In genomic region chr14:74649167-74649566, GRCh38 we compare ENCODE assay signal across 20 cellular contexts. TPM values are rescaled to one million over a fixed set of nuclear protein-coding genes. Genes with fewer than 3 reads are reported as not detected.
DNase-seq lines count a peak whose midpoint lies in the region; ATAC-seq and TF ChIP-seq lines count a peak whose summit lies in the region.
"Had no signal": no experiment of that assay in that cellular context is flagged by ENCODE, and none has a peak within 500 bp of the region (broad histone marks: within the 10 kb centered on the region; RNA-seq: fewer than 3 reads in every experiment).

No MANE protein-coding gene starts in this region.

- H3K36me3 ChIP-seq in RWPE2 (ENCODE audit: low read depth) (no peaks in the 10 kb centered on the region; the same call in 1 of the 2 replicates), MG63 (no peaks in the 10 kb centered on the region; the same call in 1 of the 2 replicates)
- H3K36me3 ChIP-seq: colonic mucosa, ovary had no signal

- H3K4me3 ChIP-seq in RWPE2 (ENCODE audit: severe bottlenecking): no peak overlapping the region
- H3K4me3 ChIP-seq in epithelial cell of esophagus (ENCODE audit: low read length): no peak overlapping the region
- H3K4me3 ChIP-seq in MG63: no peak overlapping the region
- H3K4me3 ChIP-seq: body of pancreas, colonic mucosa, lung, ovary had no signal

- no peaks in the 10 kb centered on the region for H3K27me3 ChIP-seq in RWPE2 (ENCODE audit: insufficient read depth, poor library complexity, severe bottlenecking)
- H3K27me3 ChIP-seq in MG63: no peaks in the 10 kb centered on the region
- H3K27me3 ChIP-seq: body of pancreas, colonic mucosa, ovary had no signal

- H3K4me1 Mint-ChIP-seq in neural crest cell: no peaks in the 10 kb centered on the region

- TF ChIP-seq CTCF in RWPE2 (IDR thresholded peaks at IDR 0.05; ENCODE audit: poor library complexity, severe bottlenecking) (no peak), epithelial cell of esophagus (IDR thresholded peaks at IDR 0.05; ENCODE audit: insufficient read depth, low read depth, low read length, missing control alignments) (no peak), neural crest cell (conservative IDR thresholded peaks at IDR 0.05) (no peak)

- H3K27ac ChIP-seq in RWPE2 (ENCODE audit: poor library complexity, severe bottlenecking): peak overlapping the region; percentile 49
- H3K27ac ChIP-seq: body of pancreas, C4-2B, colonic mucosa had no signal

- intact Hi-C loops in Right ventricle myocardium inferior (cut with DNase I): no loop called here

- H3K9me3 ChIP-seq in RWPE2 (ENCODE audit: severe bottlenecking) (no peaks in the 10 kb centered on the region), MG63 (no peaks in the 10 kb centered on the region)
- H3K9me3 ChIP-seq: body of pancreas, colonic mucosa, ovary had no signal

- ATAC-seq in RWPE2 (ENCODE audit: low read depth): peak; percentile 2; the same call in 2 of the 3 replicates
- no peak for ATAC-seq in Right ventricle myocardium inferior
- ATAC-seq in HG03442 (IDR thresholded peaks at IDR 0.05; ENCODE audit: unreplicated experiment): no peak
- ATAC-seq: body of pancreas had no signal

- DNase-seq in ELF-1 (ENCODE audit: low read depth, low spot score) (peak; percentile 79), RWPE2 (ENCODE audit: low spot score) (no peak), epithelial cell of esophagus (ENCODE audit: low read depth) (peak; percentile 36), neural crest cell (ENCODE audit: low read depth, low spot score) (no peak), Right ventricle myocardium inferior (ENCODE audit: missing footprints) (no peak), MG63 (no peak), NCI-H446 treated with DMSO at 0.1 percent for 48 hours (lab: John Stamatoyannopoulos, UW) (no peak)
- DNase-seq: ACHN; activated CD4-positive, alpha-beta T cell treated with anti-CD3 and anti-CD28 coated beads for 1 hour; activated naive CD8-positive, alpha-beta T cell treated with anti-CD3 and anti-CD28 coated beads for 36 hours; body of pancreas; colonic mucosa; hypothalamus; NCI-H1105; NCI-H2081; ovary; right cardiac atrium had no signal

- H3K4me3 Mint-ChIP-seq in neural crest cell: no peak overlapping the region
- H3K4me3 Mint-ChIP-seq: activated naive CD8-positive, alpha-beta T cell treated with anti-CD3 and anti-CD28 coated beads for 36 hours had no signal

- H3K9me3 Mint-ChIP-seq in neural crest cell: no peaks in the 10 kb centered on the region
- H3K9me3 Mint-ChIP-seq: activated naive CD8-positive, alpha-beta T cell treated with anti-CD3 and anti-CD28 coated beads for 36 hours had no signal

- H3K27me3 Mint-ChIP-seq in neural crest cell (ENCODE audit: low read depth): no peaks in the 10 kb centered on the region
- H3K27me3 Mint-ChIP-seq: activated naive CD8-positive, alpha-beta T cell treated with anti-CD3 and anti-CD28 coated beads for 36 hours had no signal

- H3K4me1 ChIP-seq in RWPE2 (ENCODE audit: insufficient read depth, poor library complexity, severe bottlenecking): peaks cover 34% of the 10 kb centered on the region
- H3K4me1 ChIP-seq: colonic mucosa had no signal

- H3K36me3 Mint-ChIP-seq in neural crest cell (ENCODE audit: low read depth): no peaks in the 10 kb centered on the region
- H3K36me3 Mint-ChIP-seq: activated naive CD8-positive, alpha-beta T cell treated with anti-CD3 and anti-CD28 coated beads for 36 hours had no signal

- peak overlapping the region; percentile 8 for H3K27ac Mint-ChIP-seq in neural crest cell (ENCODE audit: unreplicated experiment)
- H3K27ac Mint-ChIP-seq: activated naive CD8-positive, alpha-beta T cell treated with anti-CD3 and anti-CD28 coated beads for 36 hours had no signal

RNA-seq across cellular contexts. Expression of gene LTBP2, which starts 37.1 kb away (rescaled TPM):
- total RNA-seq in neural crest cell: 0.93 and 1.3 TPM in 2 replicates
- 7.6 TPM for total RNA-seq in Right ventricle myocardium inferior
- total RNA-seq in MG63 (2014; rRNA removed; shearing (Covaris generic); ENCODE audit: low replicate concordance): 4.4 and 4.5 TPM in 2 replicates

Comparison
In these comparisons a context has a peak if more than half of its experiments do, and no peak if none do; other contexts are left out.
1. DNase-seq: peak in ELF-1 (single experiment) and epithelial cell of esophagus (single experiment); none in RWPE2 (single experiment), neural crest cell (single experiment), Right ventricle myocardium inferior (single experiment), MG63 (single experiment) and NCI-H446 treated with DMSO at 0.1 percent for 48 hours (single experiment).